In the genomic region with DNA sequence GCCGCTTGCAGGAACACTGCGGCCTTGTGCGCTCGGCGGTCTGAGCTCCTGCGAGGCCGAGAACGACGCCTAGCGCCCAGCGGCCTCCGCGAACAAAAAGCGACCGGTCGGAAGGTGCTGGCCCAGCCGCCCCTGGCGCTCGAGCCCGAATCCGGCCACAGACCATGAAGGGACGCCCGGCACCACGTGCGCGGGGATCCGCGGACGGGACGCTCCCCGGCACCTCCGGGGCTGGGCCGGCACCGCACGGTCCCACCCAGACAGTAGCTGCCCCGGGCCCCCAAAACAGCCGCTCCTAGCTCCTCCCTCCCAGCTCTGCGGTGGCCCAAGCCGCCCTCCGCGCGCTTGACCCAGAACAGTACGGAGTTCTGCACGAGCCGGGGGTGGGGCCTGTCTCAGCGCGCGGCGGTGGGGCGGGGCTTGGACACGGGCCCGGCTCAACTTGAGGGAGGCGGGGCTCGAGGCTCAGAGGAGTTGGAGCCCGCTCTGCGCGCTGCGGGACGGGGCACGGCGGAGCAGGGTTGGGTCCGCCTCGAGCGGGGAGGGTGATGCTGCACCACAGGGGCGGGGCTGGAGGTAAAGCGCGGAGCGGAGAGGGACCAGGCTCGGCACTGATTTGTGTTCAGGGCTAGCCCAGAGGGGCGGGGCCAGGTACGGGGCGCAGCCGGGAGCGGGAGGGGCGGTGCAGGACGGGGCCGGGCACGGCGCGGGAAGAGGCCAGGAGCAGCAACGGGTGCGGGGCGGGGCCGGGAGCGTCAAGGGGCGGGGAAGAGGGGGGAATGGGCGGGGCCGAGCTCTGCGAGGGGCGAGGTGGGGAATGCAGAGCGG, we compare ENCODE assay signal across 8 cellular contexts. TPM values are rescaled to one million over a fixed set of nuclear protein-coding genes. Genes with fewer than 3 reads are reported as not detected.
DNase-seq lines count a peak whose midpoint lies in the region; ATAC-seq and TF ChIP-seq lines count a peak whose summit lies in the region.

No MANE protein-coding gene starts in this region.

- H3K4me3 ChIP-seq in liver (ENCODE audit: low read depth in 1 of 3, low read length in 3 of 3) = peak overlapping the region in 2 of 3 donors; percentile 55 to 96

- H3K27me3 ChIP-seq in liver (ENCODE audit: control insufficient read depth in 4 of 4, insufficient read depth in 4 of 4, low read length in 3 of 4) = no peaks in the 10 kb centered on the region

- ATAC-seq in GM19328 (IDR thresholded peaks at IDR 0.05; ENCODE audit: unreplicated experiment) = peak; percentile 81
- peak; percentile 87 for ATAC-seq in HG03469 (IDR thresholded peaks at IDR 0.05; ENCODE audit: unreplicated experiment)

- DNase-seq in NCI-H526 treated with DMSO at 0.1 percent for 48 hours (lab: John Stamatoyannopoulos, UW) = peak; percentile 84
- DNase-seq in activated CD4-positive, alpha-beta T cell treated with anti-CD3 and anti-CD28 coated beads, Interleukin-2, amount 50 U/mL, for 4 hours = peak; percentile 95
- peak; percentile 93 for DNase-seq in dermis blood vessel endothelial cell
- peak; percentile 95 for DNase-seq in stimulated activated CD4-positive, alpha-beta T cell treated with anti-CD3 and anti-CD28 coated beads, Interleukin-4, amount 100 ng/mL, for 1 hour

- peak overlapping the region; percentile 23 to 86 for H3K9ac ChIP-seq in liver (ENCODE audit: low read depth in 1 of 2, low read length in 2 of 2)

- no peaks in the 10 kb centered on the region for H3K36me3 ChIP-seq in liver (ENCODE audit: control insufficient read depth in 4 of 4, insufficient read depth in 3 of 4, low read depth in 1 of 4, low read length in 3 of 4)

- TF ChIP-seq CTCF in C4-2B (conservative IDR thresholded peaks at IDR 0.05) (no peak; the same call in 1 of the 2 replicates), liver (IDR thresholded peaks at IDR 0.05; ENCODE audit: low read depth, low read length, missing input control) (no peak)

- H3K4me1 ChIP-seq in liver (ENCODE audit: control insufficient read depth in 4 of 4, insufficient read depth in 4 of 4, low read length in 3 of 4) = peaks cover 7 to 34% (median 14%) of the 10 kb centered on the region in 4 donors

- no peaks in the 10 kb centered on the region for H3K9me3 ChIP-seq in liver (ENCODE audit: control insufficient read depth in 4 of 4, low read length in 3 of 4)

- 1% methylated on average over 91 of the region's 91 CpGs for WGBS in liver

- peak in 1 of 2 donors; percentile 1 for TF ChIP-seq RAD21 in liver (IDR thresholded peaks at IDR 0.05)

- H3K27ac ChIP-seq in C4-2B (peak overlapping the region; percentile 97), liver (ENCODE audit: low read depth in 1 of 2, low read length in 2 of 2) (peak overlapping the region; percentile 97 to 99)

TF ChIP-seq in liver, 16 proteins besides CTCF, POLR2A, EP300 and RAD21:
- no peak for TF ChIP-seq NR2F2 (IDR thresholded peaks at IDR 0.05)
- TF ChIP-seq JUND (IDR thresholded peaks at IDR 0.05) = no peak
- TF ChIP-seq, protein P1, sequence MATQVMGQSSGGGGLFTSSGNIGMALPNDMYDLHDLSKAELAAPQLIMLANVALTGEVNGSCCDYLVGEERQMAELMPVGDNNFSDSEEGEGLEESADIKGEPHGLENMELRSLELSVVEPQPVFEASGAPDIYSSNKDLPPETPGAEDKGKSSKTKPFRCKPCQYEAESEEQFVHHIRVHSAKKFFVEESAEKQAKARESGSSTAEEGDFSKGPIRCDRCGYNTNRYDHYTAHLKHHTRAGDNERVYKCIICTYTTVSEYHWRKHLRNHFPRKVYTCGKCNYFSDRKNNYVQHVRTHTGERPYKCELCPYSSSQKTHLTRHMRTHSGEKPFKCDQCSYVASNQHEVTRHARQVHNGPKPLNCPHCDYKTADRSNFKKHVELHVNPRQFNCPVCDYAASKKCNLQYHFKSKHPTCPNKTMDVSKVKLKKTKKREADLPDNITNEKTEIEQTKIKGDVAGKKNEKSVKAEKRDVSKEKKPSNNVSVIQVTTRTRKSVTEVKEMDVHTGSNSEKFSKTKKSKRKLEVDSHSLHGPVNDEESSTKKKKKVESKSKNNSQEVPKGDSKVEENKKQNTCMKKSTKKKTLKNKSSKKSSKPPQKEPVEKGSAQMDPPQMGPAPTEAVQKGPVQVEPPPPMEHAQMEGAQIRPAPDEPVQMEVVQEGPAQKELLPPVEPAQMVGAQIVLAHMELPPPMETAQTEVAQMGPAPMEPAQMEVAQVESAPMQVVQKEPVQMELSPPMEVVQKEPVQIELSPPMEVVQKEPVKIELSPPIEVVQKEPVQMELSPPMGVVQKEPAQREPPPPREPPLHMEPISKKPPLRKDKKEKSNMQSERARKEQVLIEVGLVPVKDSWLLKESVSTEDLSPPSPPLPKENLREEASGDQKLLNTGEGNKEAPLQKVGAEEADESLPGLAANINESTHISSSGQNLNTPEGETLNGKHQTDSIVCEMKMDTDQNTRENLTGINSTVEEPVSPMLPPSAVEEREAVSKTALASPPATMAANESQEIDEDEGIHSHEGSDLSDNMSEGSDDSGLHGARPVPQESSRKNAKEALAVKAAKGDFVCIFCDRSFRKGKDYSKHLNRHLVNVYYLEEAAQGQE (IDR thresholded peaks at IDR 0.05) = peak; percentile 70
- TF ChIP-seq SP1 (IDR thresholded peaks at IDR 0.05) = peak; percentile 81
- peak in 1 of 2 donors; percentile 27 for TF ChIP-seq HNF4A (conservative IDR thresholded peaks at IDR 0.05)
- no peak for TF ChIP-seq GABPA (IDR thresholded peaks at IDR 0.05 in 1 of 2, conservative IDR thresholded peaks at IDR 0.05 in 1 of 2)
- TF ChIP-seq FOXA1 (IDR thresholded peaks at IDR 0.05) = peak; percentile 36
- no peak for TF ChIP-seq TAF1 (conservative IDR thresholded peaks at IDR 0.05)
- TF ChIP-seq, protein P2, sequence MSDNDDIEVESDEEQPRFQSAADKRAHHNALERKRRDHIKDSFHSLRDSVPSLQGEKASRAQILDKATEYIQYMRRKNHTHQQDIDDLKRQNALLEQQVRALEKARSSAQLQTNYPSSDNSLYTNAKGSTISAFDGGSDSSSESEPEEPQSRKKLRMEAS (IDR thresholded peaks at IDR 0.05) = no peak
- no peak for TF ChIP-seq HNF4G (IDR thresholded peaks at IDR 0.05)
- TF ChIP-seq EGR1 (IDR thresholded peaks at IDR 0.05; ENCODE audit: low read depth in 2 of 2) = no peak
- TF ChIP-seq, protein P3, sequence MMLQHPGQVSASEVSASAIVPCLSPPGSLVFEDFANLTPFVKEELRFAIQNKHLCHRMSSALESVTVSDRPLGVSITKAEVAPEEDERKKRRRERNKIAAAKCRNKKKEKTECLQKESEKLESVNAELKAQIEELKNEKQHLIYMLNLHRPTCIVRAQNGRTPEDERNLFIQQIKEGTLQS (IDR thresholded peaks at IDR 0.05) = no peak
- peak in 1 of 2 donors; percentile 31 for TF ChIP-seq RXRA (IDR thresholded peaks at IDR 0.05)
- peak; percentile 24 for TF ChIP-seq FOXA2 (IDR thresholded peaks at IDR 0.05)
- TF ChIP-seq, protein P4, sequence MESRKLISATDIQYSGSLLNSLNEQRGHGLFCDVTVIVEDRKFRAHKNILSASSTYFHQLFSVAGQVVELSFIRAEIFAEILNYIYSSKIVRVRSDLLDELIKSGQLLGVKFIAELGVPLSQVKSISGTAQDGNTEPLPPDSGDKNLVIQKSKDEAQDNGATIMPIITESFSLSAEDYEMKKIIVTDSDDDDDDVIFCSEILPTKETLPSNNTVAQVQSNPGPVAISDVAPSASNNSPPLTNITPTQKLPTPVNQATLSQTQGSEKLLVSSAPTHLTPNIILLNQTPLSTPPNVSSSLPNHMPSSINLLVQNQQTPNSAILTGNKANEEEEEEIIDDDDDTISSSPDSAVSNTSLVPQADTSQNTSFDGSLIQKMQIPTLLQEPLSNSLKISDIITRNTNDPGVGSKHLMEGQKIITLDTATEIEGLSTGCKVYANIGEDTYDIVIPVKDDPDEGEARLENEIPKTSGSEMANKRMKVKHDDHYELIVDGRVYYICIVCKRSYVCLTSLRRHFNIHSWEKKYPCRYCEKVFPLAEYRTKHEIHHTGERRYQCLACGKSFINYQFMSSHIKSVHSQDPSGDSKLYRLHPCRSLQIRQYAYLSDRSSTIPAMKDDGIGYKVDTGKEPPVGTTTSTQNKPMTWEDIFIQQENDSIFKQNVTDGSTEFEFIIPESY (IDR thresholded peaks at IDR 0.05) = no peak
- TF ChIP-seq YY1 (IDR thresholded peaks at IDR 0.05) = peak; percentile 47

RNA-seq across cellular contexts. Expression of a gene that starts 0.5 kb away (rescaled TPM):
- total RNA-seq in dermis blood vessel endothelial cell (7.5 and 14.6 TPM in 2 replicates), liver (10 to 100 TPM; 27.5 to 55.8 TPM)
- 10 to 100 TPM; 40.7 to 55.7 TPM for polyA plus RNA-seq in liver

Comparison
In these comparisons a context has a peak if more than half of its experiments do, and no peak if none do; other contexts are left out.
1. Peak in every context shown above with its lines: DNase-seq, ATAC-seq, H3K4me3 ChIP-seq and H3K27ac ChIP-seq.